ENCODE assay signal across 8 cellular contexts in genomic region chr1:180632326-180633088, GRCh38. TPM values are rescaled to one million over a fixed set of nuclear protein-coding genes. Genes with fewer than 3 reads are reported as not detected.
DNase-seq lines count a peak whose midpoint lies in the region; ATAC-seq and TF ChIP-seq lines count a peak whose summit lies in the region.

No MANE protein-coding gene starts in this region.

- H3K79me2 ChIP-seq in neural progenitor cell (ENCODE audit: low read depth): peaks cover 52% of the 10 kb centered on the region

- peak overlapping the region; percentile 96 for H2AFZ ChIP-seq in neural progenitor cell (replicated peaks)

- H3K27me3 Mint-ChIP-seq in activated T-cell treated with anti-CD3 and anti-CD28 coated beads, Interleukin-2, amount 50 U/mL, for 72 hours (ENCODE audit: low read depth): peaks cover 1% of the 10 kb centered on the region
- H3K27me3 Mint-ChIP-seq in neural progenitor cell (ENCODE audit: insufficient read depth, low read depth): peaks cover 7% of the 10 kb centered on the region

- peak overlapping the region; percentile 56 for H3K9ac ChIP-seq in neural progenitor cell

- ATAC-seq in GM18870 (IDR thresholded peaks at IDR 0.05; ENCODE audit: unreplicated experiment) (peak; percentile 19), HG03103 (IDR thresholded peaks at IDR 0.05; ENCODE audit: low read depth, unreplicated experiment) (peak; percentile 20), thoracic aorta (ENCODE audit: insufficient number of reproducible peaks, low FRiP score, low read depth) (peak; percentile 45)
- ATAC-seq in activated T-cell treated with anti-CD3 and anti-CD28 coated beads, Interleukin-2, amount 50 U/mL, for 72 hours (replicated peaks in 1 of 2): peak; percentile 55 to 68

- H3K36me3 ChIP-seq in neural progenitor cell (no peaks in the 10 kb centered on the region), thoracic aorta (no peaks in the 10 kb centered on the region)

- H3K4me1 Mint-ChIP-seq in activated T-cell treated with anti-CD3 and anti-CD28 coated beads, Interleukin-2, amount 50 U/mL, for 72 hours (ENCODE audit: low read depth): peaks cover 12% of the 10 kb centered on the region
- H3K4me1 Mint-ChIP-seq in neural progenitor cell: peaks cover 19% of the 10 kb centered on the region

- H3K27me3 ChIP-seq in neural progenitor cell (no peaks in the 10 kb centered on the region), thoracic aorta (replicated peaks; ENCODE audit: insufficient read depth) (no peaks in the 10 kb centered on the region)

- H3K4me2 ChIP-seq in neural progenitor cell: peak overlapping the region; percentile 99

- H3K4me3 ChIP-seq in fibroblast of the aortic adventitia (ENCODE audit: low read depth, low read length) (peak overlapping the region; percentile 94), neural progenitor cell (peak overlapping the region; percentile 82), thoracic aorta (peak overlapping the region; percentile 74)

- no peak overlapping the region for H3K4me3 Mint-ChIP-seq in activated T-cell treated with anti-CD3 and anti-CD28 coated beads, Interleukin-2, amount 50 U/mL, for 72 hours
- H3K4me3 Mint-ChIP-seq in neural progenitor cell: no peak overlapping the region

- H3K27ac ChIP-seq in neural progenitor cell (peak overlapping the region; percentile 79), thoracic aorta (peak overlapping the region; percentile 81 to 82)

- H3K9me3 ChIP-seq in neural progenitor cell (ENCODE audit: low read depth) (no peaks in the 10 kb centered on the region), thoracic aorta (no peaks in the 10 kb centered on the region)

- peaks cover 31% of the 10 kb centered on the region for H4K20me1 ChIP-seq in neural progenitor cell (ENCODE audit: low read depth)

- peaks cover 12% of the 10 kb centered on the region for H3F3A ChIP-seq in neural progenitor cell (ENCODE audit: low read depth)

- H3K36me3 Mint-ChIP-seq in activated T-cell treated with anti-CD3 and anti-CD28 coated beads, Interleukin-2, amount 50 U/mL, for 72 hours (ENCODE audit: insufficient read depth in 2 of 2): peaks cover 2 to 3% of the 10 kb centered on the region in 2 donors
- peaks cover 8% of the 10 kb centered on the region for H3K36me3 Mint-ChIP-seq in neural progenitor cell

- no peak overlapping the region for H3K27ac Mint-ChIP-seq in activated T-cell treated with anti-CD3 and anti-CD28 coated beads, Interleukin-2, amount 50 U/mL, for 72 hours
- H3K27ac Mint-ChIP-seq in neural progenitor cell: no peak overlapping the region

- H3K4me1 ChIP-seq in neural progenitor cell (peaks cover 32% of the 10 kb centered on the region), thoracic aorta (ENCODE audit: control insufficient read depth in 1 of 2, low read depth in 2 of 2) (peaks cover 15 to 36% of the 10 kb centered on the region in 2 donors)

- DNase-seq in AML-193 (lab: John Stamatoyannopoulos, UW) (peak; percentile 20 to 69), NCI-H82 treated with DMSO at 0.1 percent for 48 hours (lab: John Stamatoyannopoulos, UW; ENCODE audit: unreplicated experiment) (peak; percentile 61), fibroblast of the aortic adventitia (ENCODE audit: low read depth) (peak; percentile 18), neural progenitor cell (ENCODE audit: low spot score) (peak; percentile 84), thoracic aorta (ENCODE audit: low spot score) (no peak)
- DNase-seq in activated T-cell treated with anti-CD3 and anti-CD28 coated beads, Interleukin-2, amount 50 U/mL, for 72 hours: peak; percentile 75 to 82

- H3K9me3 Mint-ChIP-seq in activated T-cell treated with anti-CD3 and anti-CD28 coated beads, Interleukin-2, amount 50 U/mL, for 72 hours: no peaks in the 10 kb centered on the region
- H3K9me3 Mint-ChIP-seq in neural progenitor cell: peaks cover 3% of the 10 kb centered on the region

- TF ChIP-seq CTCF in fibroblast of the aortic adventitia (IDR thresholded peaks at IDR 0.05; ENCODE audit: insufficient read depth, low read length): peak; percentile 35
- TF ChIP-seq CTCF in neural progenitor cell (IDR thresholded peaks at IDR 0.05): peak; percentile 47
- no peak for TF ChIP-seq CTCF in thoracic aorta (IDR thresholded peaks at IDR 0.05)

RNA-seq across cellular contexts. Expression of gene XPR1, which starts 0.7 kb away (rescaled TPM):
- 10 to 100 TPM; 17.8 to 20.3 TPM for total RNA-seq in activated T-cell treated with anti-CD3 and anti-CD28 coated beads, Interleukin-2, amount 50 U/mL, for 72 hours
- total RNA-seq in fibroblast of the aortic adventitia (ENCODE audit: low replicate concordance) (11.9 and 31.8 TPM in 2 replicates), neural progenitor cell (ENCODE audit: low replicate concordance) (54.8 and 75.0 TPM in 2 replicates), thoracic aorta (10 to 100 TPM; 29.1 to 42.8 TPM)
